15 cellular contexts compared by ENCODE assay signal in the genomic region with DNA sequence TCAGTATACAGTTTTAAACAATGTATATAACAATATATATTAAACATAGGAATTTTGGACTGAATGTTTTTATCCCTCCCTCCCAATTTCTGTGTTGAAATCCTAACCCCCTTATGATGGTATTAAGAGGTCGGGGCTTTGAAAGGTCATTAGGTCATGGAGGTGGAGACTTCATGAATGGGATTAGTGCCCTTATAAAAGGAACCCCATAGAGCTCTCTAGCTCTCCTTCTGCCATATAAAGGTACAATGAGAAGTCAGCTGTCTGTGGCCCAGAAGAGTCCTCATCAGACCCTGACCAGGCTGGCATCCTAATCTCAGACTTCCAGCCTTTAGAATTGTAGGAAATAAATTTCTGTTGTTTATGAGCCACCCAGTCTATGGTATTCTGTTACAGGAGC. TPM values are rescaled to one million over a fixed set of nuclear protein-coding genes. Genes with fewer than 3 reads are reported as not detected.
A peak's percentile ranks its signal among the peaks of the same experiment; 100 is the strongest.
DNase-seq lines count a peak whose midpoint lies in the region; ATAC-seq and TF ChIP-seq lines count a peak whose summit lies in the region.
"Had no signal": no experiment of that assay in that cellular context is flagged by ENCODE, and none has a peak within 500 bp of the region (broad histone marks: within the 10 kb centered on the region; RNA-seq: fewer than 3 reads in every experiment).

No MANE protein-coding gene starts in this region.

- H3K27me3 Mint-ChIP-seq in chondrocyte (ENCODE audit: low read depth) (no peaks in the 10 kb centered on the region), glutamatergic neuron (ENCODE audit: unreplicated experiment) (no peaks in the 10 kb centered on the region)

- H2AK5ac ChIP-seq in mesenchymal stem cell (ENCODE audit: low read length, severe bottlenecking): no peak overlapping the region

- peak overlapping the region; percentile 31 for H3K4me3 Mint-ChIP-seq in chondrocyte (ENCODE audit: unreplicated experiment)
- no peak overlapping the region for H3K4me3 Mint-ChIP-seq in glutamatergic neuron (ENCODE audit: unreplicated experiment)

- H3K27me3 ChIP-seq in mesenchymal stem cell (ENCODE audit: control insufficient read depth in 1 of 2, insufficient read depth in 1 of 2, low read length in 2 of 2): no peaks in the 10 kb centered on the region
- no peaks in the 10 kb centered on the region for H3K27me3 ChIP-seq in smooth muscle cell (ENCODE audit: low read depth)
- no peaks in the 10 kb centered on the region for H3K27me3 ChIP-seq in Karpas-422 (ENCODE audit: low read length)
- H3K27me3 ChIP-seq in BE2C: peaks cover 16% of the 10 kb centered on the region

- H3F3A ChIP-seq in smooth muscle cell (ENCODE audit: low read depth): peaks cover 21% of the 10 kb centered on the region

- H2BK15ac ChIP-seq in mesenchymal stem cell (ENCODE audit: low read depth, poor library complexity, severe bottlenecking): no peak overlapping the region

- no peak overlapping the region for H2BK5ac ChIP-seq in mesenchymal stem cell (ENCODE audit: low read depth, low read length, poor library complexity, severe bottlenecking)

- H4K91ac ChIP-seq in mesenchymal stem cell (ENCODE audit: low read length): no peak overlapping the region

- H3K36me3 ChIP-seq in mesenchymal stem cell (ENCODE audit: control insufficient read depth in 1 of 2, insufficient read depth in 2 of 2, low read depth in 1 of 2, low read length in 2 of 2) (peaks cover 21 to 79% of the 10 kb centered on the region in 2 experiments), smooth muscle cell (ENCODE audit: low read depth) (peaks cover 26% of the 10 kb centered on the region), Karpas-422 (ENCODE audit: insufficient read depth, low read length) (no peaks in the 10 kb centered on the region), BE2C (no peaks in the 10 kb centered on the region)

- no peaks in the 10 kb centered on the region for H3K79me1 ChIP-seq in mesenchymal stem cell (replicated peaks; ENCODE audit: low read length, poor library complexity, severe bottlenecking)

- no peak overlapping the region for H3K23ac ChIP-seq in mesenchymal stem cell (ENCODE audit: low read length in 2 of 2)

- peak overlapping the region in 1 of 2 experiments; percentile 92 for H3K4me3 ChIP-seq in mesenchymal stem cell (ENCODE audit: insufficient read depth in 1 of 2, low read depth in 1 of 2, low read length in 2 of 2)
- H3K4me3 ChIP-seq in smooth muscle cell: no peak overlapping the region
- no peak overlapping the region for H3K4me3 ChIP-seq in Karpas-422 (ENCODE audit: low read length)
- no peak overlapping the region for H3K4me3 ChIP-seq in BE2C (ENCODE audit: low read depth, low read length)

- no peak overlapping the region for H2BK120ac ChIP-seq in mesenchymal stem cell (ENCODE audit: low read depth, low read length)

- no peak overlapping the region for H3K14ac ChIP-seq in mesenchymal stem cell (ENCODE audit: low read length in 2 of 2)

- H4K8ac ChIP-seq in mesenchymal stem cell (ENCODE audit: low read length): no peak overlapping the region

- H3K4me2 ChIP-seq in mesenchymal stem cell (ENCODE audit: low read length, poor library complexity, severe bottlenecking) (peak overlapping the region; percentile 50), smooth muscle cell (peak overlapping the region; percentile 88), Karpas-422 (ENCODE audit: low read depth, low read length, poor library complexity, severe bottlenecking) (no peak overlapping the region)

- H3K9me3 Mint-ChIP-seq in chondrocyte (ENCODE audit: low read depth) (peaks cover 44% of the 10 kb centered on the region), glutamatergic neuron (ENCODE audit: unreplicated experiment) (peaks cover 6% of the 10 kb centered on the region)

- H3K79me2 ChIP-seq in smooth muscle cell (ENCODE audit: low read depth) (peaks cover 95% of the 10 kb centered on the region), Karpas-422 (ENCODE audit: low read length) (no peaks in the 10 kb centered on the region)

- H3K9me3 ChIP-seq in mesenchymal stem cell (ENCODE audit: control insufficient read depth, low read length) (peaks cover 12% of the 10 kb centered on the region), smooth muscle cell (replicated peaks; ENCODE audit: low read depth) (no peaks in the 10 kb centered on the region), Karpas-422 (ENCODE audit: low read length) (no peaks in the 10 kb centered on the region), BE2C (no peaks in the 10 kb centered on the region)

- H3K27ac Mint-ChIP-seq in chondrocyte (ENCODE audit: unreplicated experiment) (no peak overlapping the region), glutamatergic neuron (ENCODE audit: unreplicated experiment) (no peak overlapping the region)

- no peak for TF ChIP-seq CTCF in chondrocyte (IDR thresholded peaks at IDR 0.05)
- TF ChIP-seq CTCF in smooth muscle cell (IDR thresholded peaks at IDR 0.05; ENCODE audit: borderline replicate concordance, insufficient read depth, poor library complexity, severe bottlenecking): no peak
- no peak for TF ChIP-seq CTCF in BE2C (IDR thresholded peaks at IDR 0.05; ENCODE audit: low read depth, low read length)
- no peak for TF ChIP-seq CTCF in glutamatergic neuron (IDR thresholded peaks at IDR 0.05; ENCODE audit: partially characterized antibody, unreplicated experiment)

- H3K36me3 Mint-ChIP-seq in chondrocyte (ENCODE audit: low read depth): peaks cover 54% of the 10 kb centered on the region
- peaks cover 31% of the 10 kb centered on the region for H3K36me3 Mint-ChIP-seq in glutamatergic neuron (ENCODE audit: unreplicated experiment)

- ATAC-seq in GM21723 (IDR thresholded peaks at IDR 0.05; ENCODE audit: unreplicated experiment): no peak
- ATAC-seq: HCT116 had no signal

- no peak overlapping the region for H3K18ac ChIP-seq in mesenchymal stem cell (ENCODE audit: low read depth in 1 of 2, low read length in 2 of 2)

- H3K9ac ChIP-seq in mesenchymal stem cell (ENCODE audit: low read length): peak overlapping the region; percentile 100
- no peak overlapping the region for H3K9ac ChIP-seq in smooth muscle cell (ENCODE audit: low read depth)
- H3K9ac ChIP-seq in Karpas-422 (ENCODE audit: low read length): no peak overlapping the region

- DNase-seq in amniotic epithelial cell (ENCODE audit: low read depth): peak; percentile 58
- DNase-seq in chondrocyte (ENCODE audit: low spot score): no peak
- DNase-seq in mesenchymal stem cell: no peak
- no peak for DNase-seq in smooth muscle cell (lab: John Stamatoyannopoulos, UW; ENCODE audit: unreplicated experiment)
- no peak for DNase-seq in Karpas-422
- DNase-seq in BE2C: no peak
- no peak for DNase-seq in glutamatergic neuron
- DNase-seq: C1 segment of cervical spinal cord, NCI-H1417, NCI-H1930, NCI-H2171, NCI-H510A treated with DMSO at 0.1 percent for 48 hours, SHP77 treated with DMSO at 0.1 percent for 48 hours had no signal

- peak overlapping the region; percentile 47 for H3K27ac ChIP-seq in mesenchymal stem cell (ENCODE audit: low read length, poor library complexity, severe bottlenecking)
- H3K27ac ChIP-seq in smooth muscle cell (ENCODE audit: low read depth): no peak overlapping the region
- no peak overlapping the region for H3K27ac ChIP-seq in Karpas-422 (ENCODE audit: low read length)

- H4K20me1 ChIP-seq in smooth muscle cell (ENCODE audit: low read depth) (peaks cover 84% of the 10 kb centered on the region), Karpas-422 (ENCODE audit: insufficient read depth, low read depth, low read length) (no peaks in the 10 kb centered on the region)

- no CpG with 5 or more reads among the region's 1 CpG for WGBS in mesenchymal stem cell
- WGBS in smooth muscle cell (ENCODE audit: low lambda C conversion rate): 76% methylated on average over 1 of the region's 1 CpG

- no peak overlapping the region for H3K4ac ChIP-seq in mesenchymal stem cell (ENCODE audit: low read depth in 1 of 2, low read length in 2 of 2)

- no peaks in the 10 kb centered on the region for H3K9me2 ChIP-seq in Karpas-422 (replicated peaks; ENCODE audit: insufficient read depth, low read length)

- H3K4me1 Mint-ChIP-seq in chondrocyte (ENCODE audit: low read depth) (peaks cover 80% of the 10 kb centered on the region), glutamatergic neuron (ENCODE audit: low read depth, unreplicated experiment) (no peaks in the 10 kb centered on the region)

- H2AFZ ChIP-seq in mesenchymal stem cell (ENCODE audit: low read depth, low read length) (no peak overlapping the region), smooth muscle cell (ENCODE audit: low read depth) (no peak overlapping the region), Karpas-422 (ENCODE audit: low read length) (no peak overlapping the region)

- no peak overlapping the region for H2BK12ac ChIP-seq in mesenchymal stem cell (ENCODE audit: low read length in 2 of 2)

- peaks cover 7% of the 10 kb centered on the region for H3K4me1 ChIP-seq in mesenchymal stem cell (ENCODE audit: control insufficient read depth, insufficient read depth, low read depth, low read length)
- peaks cover 12% of the 10 kb centered on the region for H3K4me1 ChIP-seq in smooth muscle cell (ENCODE audit: low read depth)
- H3K4me1 ChIP-seq in Karpas-422 (ENCODE audit: low read length): no peaks in the 10 kb centered on the region
- no peaks in the 10 kb centered on the region for H3K4me1 ChIP-seq in BE2C

RNA-seq across cellular contexts. Expression of gene NNMT, which starts 6.5 kb away (rescaled TPM):
- total RNA-seq in chondrocyte (354 to 375 TPM (median 370 TPM) in 3 replicates), smooth muscle cell (397 and 495 TPM in 2 replicates), glutamatergic neuron (ENCODE audit: unreplicated experiment) (3.4 TPM)
- polyA plus RNA-seq in mesenchymal stem cell (2013, experiment 1 of 2): 700 TPM
- polyA plus RNA-seq in mesenchymal stem cell (2013, experiment 2 of 2): 645 TPM
- polyA plus RNA-seq in smooth muscle cell: 588 and 814 TPM in 2 replicates
- not detected in 2 replicates for total RNA-seq in Karpas-422 (2014; rRNA removed; shearing (Covaris generic); ENCODE audit: low replicate concordance)
- polyA plus RNA-seq in BE2C (2012; ENCODE audit: insufficient read depth, insufficient read length, low read depth): 0.68 TPM

Comparison
In these comparisons a context has a peak if more than half of its experiments do, and no peak if none do; other contexts are left out.
1. RNA of gene NNMT, which starts 6.5 kb away (total RNA-seq): 397 to 495 TPM in smooth muscle cell and 354 to 375 TPM in chondrocyte; 3.4 TPM in glutamatergic neuron (single experiment) and not detected in Karpas-422; every median in the first group is over 10 times any median in the second.